ENCODE assay signal across 18 cellular contexts in the genomic region with DNA sequence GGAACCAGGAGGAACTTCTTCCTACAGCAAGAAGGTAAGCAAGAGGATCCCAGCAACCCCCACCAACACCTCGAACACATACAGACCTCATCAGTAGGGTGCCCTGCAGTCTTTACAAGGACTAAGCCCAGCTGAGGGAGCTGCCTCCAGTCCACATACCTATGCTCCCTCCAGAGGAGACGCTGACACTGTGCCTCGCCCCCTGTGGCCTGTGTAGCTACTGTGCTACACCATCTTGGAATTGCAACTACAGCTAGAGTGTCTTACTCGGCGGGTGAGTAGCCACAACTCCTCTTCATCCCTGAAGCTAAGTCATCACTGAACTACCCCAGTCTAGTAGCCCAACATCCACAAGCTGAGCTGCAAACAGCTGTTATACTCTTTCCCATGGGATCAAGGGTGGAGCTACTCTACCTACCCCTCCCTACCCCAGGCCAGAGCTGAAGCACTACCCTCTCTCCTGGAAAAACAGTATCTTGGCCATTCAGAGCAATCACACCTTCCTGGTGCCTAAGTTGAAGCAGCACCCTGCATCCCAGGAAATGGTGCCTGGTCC. TPM values are rescaled to one million over a fixed set of nuclear protein-coding genes. Genes with fewer than 3 reads are reported as not detected.
DNase-seq lines count a peak whose midpoint lies in the region; ATAC-seq and TF ChIP-seq lines count a peak whose summit lies in the region.
"Had no signal": no experiment of that assay in that cellular context is flagged by ENCODE, and none has a peak within 500 bp of the region (broad histone marks: within the 10 kb centered on the region; RNA-seq: fewer than 3 reads in every experiment).

No MANE protein-coding gene starts in this region.

- CTCF ChIA-PET in WTC11 (lab: Charles Lee) = interaction anchor here (0.8 to 3.9 kb wide), 6 partner anchors 11 to 198 kb away, joined by 3 to 50 read pairs (median 4); no protein-coding TSS in a partner anchor

- DNase-seq in AG20443 (ENCODE audit: low spot score) (peak; percentile 6), WTC11 (ENCODE audit: low spot score) (no peak), iPS-NIHi11 (ENCODE audit: low spot score) (peak; percentile 8), neural crest cell (ENCODE audit: low read depth, low spot score) (no peak), NCI-H69 (lab: John Stamatoyannopoulos, UW) (no peak), MM.1S (no peak), LoVo (ENCODE audit: low spot score) (no peak)
- DNase-seq: BE2C; CD4-positive, alpha-beta T cell; DMS153; GDM1; GM23248; NCI-H1436; NCI-H1930; NCI-H446; Right ventricle myocardium superior had no signal

- no peaks in the 10 kb centered on the region for H3K79me2 ChIP-seq in MM.1S (ENCODE audit: low read length)

- H3K9me2 ChIP-seq in MM.1S (replicated peaks; ENCODE audit: insufficient read depth, low read length) = no peaks in the 10 kb centered on the region

- H3K9me3 ChIP-seq in MM.1S (replicated peaks; ENCODE audit: insufficient read depth, low read length) = no peaks in the 10 kb centered on the region
- H3K9me3 ChIP-seq: BE2C had no signal

- H3K9me3 Mint-ChIP-seq in WTC11 (no peaks in the 10 kb centered on the region), neural crest cell (peaks cover under 1% of the 10 kb centered on the region)
- H3K9me3 Mint-ChIP-seq: CD4-positive, alpha-beta T cell had no signal

- H3F3A ChIP-seq in MM.1S (ENCODE audit: insufficient read depth, low read length) = 0 out of 2 replicates have a peak, but pooled peaks cover 2% of the 10 kb centered on the region

- peaks cover 8% of the 10 kb centered on the region for H3K4me1 ChIP-seq in MM.1S (ENCODE audit: low read length)
- H3K4me1 ChIP-seq: BE2C had no signal

- H3K36me3 ChIP-seq in MM.1S (replicated peaks; ENCODE audit: insufficient read depth, low read length) = no peaks in the 10 kb centered on the region
- H3K36me3 ChIP-seq: BE2C had no signal

- H3K4me3 Mint-ChIP-seq in WTC11 = no peak overlapping the region
- no peak overlapping the region for H3K4me3 Mint-ChIP-seq in neural crest cell
- H3K4me3 Mint-ChIP-seq: CD4-positive, alpha-beta T cell had no signal

- no peak overlapping the region for H2AFZ ChIP-seq in MM.1S (ENCODE audit: low read length)
- H2AFZ ChIP-seq: GM23248 had no signal

- no peaks in the 10 kb centered on the region for H3K36me3 Mint-ChIP-seq in WTC11
- H3K36me3 Mint-ChIP-seq in neural crest cell (ENCODE audit: low read depth) = no peaks in the 10 kb centered on the region

- H3K27ac ChIP-seq in MM.1S (ENCODE audit: low read length) = no peak overlapping the region
- H3K27ac ChIP-seq: GM23248 had no signal

- ATAC-seq in WTC11 = peak; percentile 75
- no peak for ATAC-seq in HG03025 (IDR thresholded peaks at IDR 0.05; ENCODE audit: low FRiP score, unreplicated experiment)
- ATAC-seq: HCT116 had no signal

- H3K27me3 ChIP-seq in MM.1S (replicated peaks; ENCODE audit: insufficient read depth, low read length) = no peaks in the 10 kb centered on the region

- H3K9ac ChIP-seq in MM.1S (ENCODE audit: low read length) = no peak overlapping the region
- H3K9ac ChIP-seq: GM23248 had no signal

- H3K27ac Mint-ChIP-seq in WTC11 = no peak overlapping the region
- H3K27ac Mint-ChIP-seq in neural crest cell (ENCODE audit: unreplicated experiment) = peak overlapping the region; percentile 15
- H3K27ac Mint-ChIP-seq: CD4-positive, alpha-beta T cell had no signal

- H3K4me1 Mint-ChIP-seq in WTC11 (no peaks in the 10 kb centered on the region), neural crest cell (no peaks in the 10 kb centered on the region)

- TF ChIP-seq CTCF in WTC11 (IDR thresholded peaks at IDR 0.05) = no peak
- no peak for TF ChIP-seq CTCF in neural crest cell (conservative IDR thresholded peaks at IDR 0.05)
- TF ChIP-seq CTCF in MM.1S (IDR thresholded peaks at IDR 0.05; ENCODE audit: low read length) = no peak

- POLR2A ChIA-PET in WTC11 (lab: Charles Lee) = no interaction called here

- no peak overlapping the region for H3K4me2 ChIP-seq in MM.1S (ENCODE audit: low read depth, low read length)

- peaks cover 6% of the 10 kb centered on the region; the same call in 1 of the 2 replicates for H3K27me3 Mint-ChIP-seq in WTC11 (ENCODE audit: low read depth)
- peaks cover 17% of the 10 kb centered on the region for H3K27me3 Mint-ChIP-seq in neural crest cell (ENCODE audit: low read depth)

- no peak overlapping the region for H3K4me3 ChIP-seq in MM.1S (ENCODE audit: low read length)
- H3K4me3 ChIP-seq: GM23248 had no signal

- no peaks in the 10 kb centered on the region for H4K20me1 ChIP-seq in MM.1S (ENCODE audit: insufficient read depth, low read length)

TF ChIP-seq in WTC11, 78 proteins besides CTCF, POLR2A, EP300 and RAD21:
- TF ChIP-seq IRF1 (CRISPR knock-in tag; IDR thresholded peaks at IDR 0.05) (no peak), ZNF138 (CRISPR knock-in tag; conservative IDR thresholded peaks at IDR 0.05) (no peak), CREB1 (CRISPR knock-in tag; IDR thresholded peaks at IDR 0.05) (no peak), FOXK1 (CRISPR knock-in tag; IDR thresholded peaks at IDR 0.05) (no peak), SMAD3 (CRISPR knock-in tag; IDR thresholded peaks at IDR 0.05; ENCODE audit: borderline replicate concordance) (no peak), ZMAT4 (CRISPR knock-in tag; IDR thresholded peaks at IDR 0.05) (no peak)
- TF ChIP-seq, protein P1, sequence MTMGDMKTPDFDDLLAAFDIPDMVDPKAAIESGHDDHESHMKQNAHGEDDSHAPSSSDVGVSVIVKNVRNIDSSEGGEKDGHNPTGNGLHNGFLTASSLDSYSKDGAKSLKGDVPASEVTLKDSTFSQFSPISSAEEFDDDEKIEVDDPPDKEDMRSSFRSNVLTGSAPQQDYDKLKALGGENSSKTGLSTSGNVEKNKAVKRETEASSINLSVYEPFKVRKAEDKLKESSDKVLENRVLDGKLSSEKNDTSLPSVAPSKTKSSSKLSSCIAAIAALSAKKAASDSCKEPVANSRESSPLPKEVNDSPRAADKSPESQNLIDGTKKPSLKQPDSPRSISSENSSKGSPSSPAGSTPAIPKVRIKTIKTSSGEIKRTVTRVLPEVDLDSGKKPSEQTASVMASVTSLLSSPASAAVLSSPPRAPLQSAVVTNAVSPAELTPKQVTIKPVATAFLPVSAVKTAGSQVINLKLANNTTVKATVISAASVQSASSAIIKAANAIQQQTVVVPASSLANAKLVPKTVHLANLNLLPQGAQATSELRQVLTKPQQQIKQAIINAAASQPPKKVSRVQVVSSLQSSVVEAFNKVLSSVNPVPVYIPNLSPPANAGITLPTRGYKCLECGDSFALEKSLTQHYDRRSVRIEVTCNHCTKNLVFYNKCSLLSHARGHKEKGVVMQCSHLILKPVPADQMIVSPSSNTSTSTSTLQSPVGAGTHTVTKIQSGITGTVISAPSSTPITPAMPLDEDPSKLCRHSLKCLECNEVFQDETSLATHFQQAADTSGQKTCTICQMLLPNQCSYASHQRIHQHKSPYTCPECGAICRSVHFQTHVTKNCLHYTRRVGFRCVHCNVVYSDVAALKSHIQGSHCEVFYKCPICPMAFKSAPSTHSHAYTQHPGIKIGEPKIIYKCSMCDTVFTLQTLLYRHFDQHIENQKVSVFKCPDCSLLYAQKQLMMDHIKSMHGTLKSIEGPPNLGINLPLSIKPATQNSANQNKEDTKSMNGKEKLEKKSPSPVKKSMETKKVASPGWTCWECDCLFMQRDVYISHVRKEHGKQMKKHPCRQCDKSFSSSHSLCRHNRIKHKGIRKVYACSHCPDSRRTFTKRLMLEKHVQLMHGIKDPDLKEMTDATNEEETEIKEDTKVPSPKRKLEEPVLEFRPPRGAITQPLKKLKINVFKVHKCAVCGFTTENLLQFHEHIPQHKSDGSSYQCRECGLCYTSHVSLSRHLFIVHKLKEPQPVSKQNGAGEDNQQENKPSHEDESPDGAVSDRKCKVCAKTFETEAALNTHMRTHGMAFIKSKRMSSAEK (CRISPR knock-in tag; IDR thresholded peaks at IDR 0.05; ENCODE audit: borderline replicate concordance) = no peak
- TF ChIP-seq, protein P2, sequence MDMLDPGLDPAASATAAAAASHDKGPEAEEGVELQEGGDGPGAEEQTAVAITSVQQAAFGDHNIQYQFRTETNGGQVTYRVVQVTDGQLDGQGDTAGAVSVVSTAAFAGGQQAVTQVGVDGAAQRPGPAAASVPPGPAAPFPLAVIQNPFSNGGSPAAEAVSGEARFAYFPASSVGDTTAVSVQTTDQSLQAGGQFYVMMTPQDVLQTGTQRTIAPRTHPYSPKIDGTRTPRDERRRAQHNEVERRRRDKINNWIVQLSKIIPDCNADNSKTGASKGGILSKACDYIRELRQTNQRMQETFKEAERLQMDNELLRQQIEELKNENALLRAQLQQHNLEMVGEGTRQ (CRISPR knock-in tag; IDR thresholded peaks at IDR 0.05) = no peak

RNA-seq across cellular contexts. Expression of gene CAMK2B, which starts 42.2 kb away (rescaled TPM):
- total RNA-seq in WTC11 (2021) (0.41 to 0.53 TPM (median 0.44 TPM) in 3 replicates), neural crest cell (1.6 and 2.4 TPM in 2 replicates)
- total RNA-seq: CD4-positive, alpha-beta T cell had no signal

Comparison
In these comparisons a context has a peak if more than half of its experiments do, and no peak if none do; other contexts are left out.
1. DNase-seq: peak in AG20443 (single experiment) and iPS-NIHi11 (single experiment); none in WTC11 (single experiment), neural crest cell (single experiment), NCI-H69 (single experiment), MM.1S (single experiment) and LoVo (single experiment).